Comparison of ENCODE assay signal across 8 cellular contexts in the genomic region with DNA sequence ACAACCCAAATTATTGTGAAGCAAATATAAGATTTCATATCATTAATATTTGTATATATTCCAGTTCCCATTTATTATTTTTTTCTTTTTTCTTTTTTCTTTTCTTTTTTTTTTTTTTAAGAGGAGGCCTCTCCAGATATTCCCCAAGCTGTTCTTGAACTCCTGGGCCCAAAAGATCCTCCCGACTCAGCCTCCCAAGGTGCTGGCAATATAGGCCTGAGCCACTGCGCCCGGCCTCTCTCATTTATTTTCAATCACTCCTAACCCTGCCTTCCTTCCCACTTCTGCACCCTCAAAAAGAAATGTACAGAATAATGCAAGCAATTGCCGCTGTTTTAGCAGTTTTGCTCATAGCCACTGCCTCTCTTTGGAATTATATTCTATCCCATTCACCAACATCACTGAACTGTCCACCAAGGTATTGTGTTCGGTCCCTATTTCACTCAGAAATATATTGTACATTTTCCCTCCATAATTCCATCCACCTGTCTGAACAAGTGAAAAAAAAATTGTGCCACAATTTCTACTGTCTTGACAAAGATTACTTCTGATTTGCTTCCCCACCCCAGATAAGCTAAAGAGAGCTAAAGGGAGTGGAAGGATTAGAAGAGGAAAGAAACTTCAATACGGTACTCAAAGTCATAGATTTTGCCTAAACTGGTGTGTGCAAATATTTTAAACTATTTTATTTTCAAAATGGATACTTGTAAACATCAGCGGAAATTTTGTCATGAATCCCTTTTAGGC. TPM values are rescaled to one million over a fixed set of nuclear protein-coding genes. Genes with fewer than 3 reads are reported as not detected.
DNase-seq lines count a peak whose midpoint lies in the region; ATAC-seq, FAIRE-seq and TF ChIP-seq lines count a peak whose summit lies in the region.

No MANE protein-coding gene starts in this region.

- H4K20me1 ChIP-seq in HepG2 (ENCODE audit: insufficient read depth, low read length), result 0 out of 2 replicates have a peak, but pooled peaks cover 3% of the 10 kb centered on the region

- no peak overlapping the region for H2AFZ ChIP-seq in HepG2 (ENCODE audit: low read length)

- peaks cover 60% of the 10 kb centered on the region for H3K4me1 Mint-ChIP-seq in activated CD4-positive, alpha-beta T cell treated with anti-CD3 and anti-CD28 coated beads, Interleukin-2, amount 10 ng/mL, durations not matched to agents 7 days and 5 days
- peaks cover 58% of the 10 kb centered on the region for H3K4me1 Mint-ChIP-seq in activated naive CD8-positive, alpha-beta T cell treated with anti-CD3 and anti-CD28 coated beads for 36 hours

- intact Hi-C loops in HepG2 (cut with micrococcal nuclease; ENCODE audit: unreplicated experiment), result no loop called here

- H3K79me2 ChIP-seq in HepG2 (ENCODE audit: insufficient read depth, low read length), result peaks cover 46% of the 10 kb centered on the region

- H3K4me3 ChIP-seq in HepG2 (replicated peaks in 1 of 3; ENCODE audit: insufficient read depth in 1 of 3, low read depth in 2 of 3, low read length in 3 of 3) (peak overlapping the region; percentile 68 to 97 (median 78); a peak in 5 of 6 replicates), thoracic aorta (peak overlapping the region; percentile 98)

- BruUV-seq in HepG2 (replicated peaks; lab: Mats Ljungman, UMichigan), result no TSS peak

- no peak for TF ChIP-seq RAD21 in HepG2 (CRISPR knock-in tag; IDR thresholded peaks at IDR 0.05)

- DNase-seq in activated CD4-positive, alpha-beta T cell treated with anti-CD3 and anti-CD28 coated beads, Interleukin-2, amount 10 ng/mL, durations not matched to agents 7 days and 5 days, result no peak
- DNase-seq in activated CD4-positive, alpha-beta T cell treated with anti-CD3 and anti-CD28 coated beads for 1 hour, result no peak
- no peak for DNase-seq in activated naive CD8-positive, alpha-beta T cell treated with anti-CD3 and anti-CD28 coated beads for 36 hours
- DNase-seq in HepG2 (ENCODE audit: low spot score) (no peak), thoracic aorta (ENCODE audit: low spot score) (no peak), G401 (ENCODE audit: low spot score) (no peak)

- POLR2A ChIA-PET in activated CD4-positive, alpha-beta T cell treated with anti-CD3 and anti-CD28 coated beads, Interleukin-2, amount 10 ng/mL, durations not matched to agents 7 days and 5 days (lab: Charles Lee), result interaction anchor here (0.7 to 0.9 kb wide), 2 partner anchors 32 to 152 kb away, joined by 9 read pairs; no protein-coding TSS in a partner anchor
- POLR2A ChIA-PET in HepG2 (lab: Yijun Ruan, JAX), result interaction anchor here (1.1 to 4.0 kb wide), 4 partner anchors 9 to 155 kb away, joined by 4 to 39 read pairs (median 12); partner anchors contain the start of gene GPR107

- no peaks in the 10 kb centered on the region for H3K9me3 ChIP-seq in HepG2 (ENCODE audit: low read length)
- H3K9me3 ChIP-seq in thoracic aorta, result no peaks in the 10 kb centered on the region

- H3K27me3 Mint-ChIP-seq in activated CD4-positive, alpha-beta T cell treated with anti-CD3 and anti-CD28 coated beads, Interleukin-2, amount 10 ng/mL, durations not matched to agents 7 days and 5 days, result no peaks in the 10 kb centered on the region
- no peaks in the 10 kb centered on the region for H3K27me3 Mint-ChIP-seq in activated naive CD8-positive, alpha-beta T cell treated with anti-CD3 and anti-CD28 coated beads for 36 hours

- peak overlapping the region; percentile 71 for H3K4me2 ChIP-seq in HepG2 (ENCODE audit: low read depth, low read length)

- H3K27me3 ChIP-seq in HepG2 (ENCODE audit: control insufficient read depth in 1 of 2, insufficient read depth in 2 of 2, low read length in 2 of 2) (no peaks in the 10 kb centered on the region), thoracic aorta (replicated peaks; ENCODE audit: insufficient read depth) (no peaks in the 10 kb centered on the region)

- in situ Hi-C loops in HepG2 (cut with HindIII; ENCODE audit: extremely low pct_ligation_motif_present, low pct_unique_long_range_greater_than_20kb) (loop anchor here (5.0 kb wide), 1 partner anchor 154 kb away; no protein-coding TSS in a partner anchor), G401 (cut with HindIII; ENCODE audit: low sequenced_read_pairs) (no loop called here)

- no peaks in the 10 kb centered on the region for H3K9me3 Mint-ChIP-seq in activated CD4-positive, alpha-beta T cell treated with anti-CD3 and anti-CD28 coated beads, Interleukin-2, amount 10 ng/mL, durations not matched to agents 7 days and 5 days
- H3K9me3 Mint-ChIP-seq in activated naive CD8-positive, alpha-beta T cell treated with anti-CD3 and anti-CD28 coated beads for 36 hours, result no peaks in the 10 kb centered on the region

- H3K4me1 ChIP-seq in HepG2 (ENCODE audit: insufficient read depth, low read length) (peaks cover 55% of the 10 kb centered on the region), thoracic aorta (ENCODE audit: control insufficient read depth in 1 of 2, low read depth in 2 of 2) (peaks cover 24 to 45% of the 10 kb centered on the region in 2 donors)

- CTCF ChIA-PET in activated CD4-positive, alpha-beta T cell treated with anti-CD3 and anti-CD28 coated beads, Interleukin-2, amount 10 ng/mL, durations not matched to agents 7 days and 5 days (lab: Charles Lee), result interaction anchor here (0.6 to 1.3 kb wide), 4 partner anchors 12 to 105 kb away, joined by 3 to 4 read pairs (median 3); partner anchors contain the start of gene GPR107
- CTCF ChIA-PET in HepG2 (lab: Yijun Ruan, JAX; ENCODE audit: low intra/inter-chr PET ratio, low total read pairs), result no interaction called here

- H3K4me3 Mint-ChIP-seq in activated CD4-positive, alpha-beta T cell treated with anti-CD3 and anti-CD28 coated beads, Interleukin-2, amount 10 ng/mL, durations not matched to agents 7 days and 5 days, result peak overlapping the region; percentile 98
- H3K4me3 Mint-ChIP-seq in activated naive CD8-positive, alpha-beta T cell treated with anti-CD3 and anti-CD28 coated beads for 36 hours, result peak overlapping the region; percentile 96

- H3K36me3 ChIP-seq in HepG2 (replicated peaks in 1 of 2; ENCODE audit: control insufficient read depth in 1 of 2, insufficient read depth in 2 of 2, low read length in 2 of 2) (no peaks in the 10 kb centered on the region), thoracic aorta (no peaks in the 10 kb centered on the region)

- TF ChIP-seq EP300 in HepG2 (IDR thresholded peaks at IDR 0.05; ENCODE audit: low read depth in 2 of 2, low read length in 2 of 2), result no peak
- TF ChIP-seq EP300 in HepG2 (CRISPR knock-in tag; IDR thresholded peaks at IDR 0.05; ENCODE audit: borderline replicate concordance), result no peak

- H3K36me3 Mint-ChIP-seq in activated CD4-positive, alpha-beta T cell treated with anti-CD3 and anti-CD28 coated beads, Interleukin-2, amount 10 ng/mL, durations not matched to agents 7 days and 5 days (ENCODE audit: low read depth), result peaks cover 37% of the 10 kb centered on the region
- peaks cover 30% of the 10 kb centered on the region for H3K36me3 Mint-ChIP-seq in activated naive CD8-positive, alpha-beta T cell treated with anti-CD3 and anti-CD28 coated beads for 36 hours

- H3K27ac ChIP-seq in HepG2 (ENCODE audit: extremely low read length, insufficient read depth, low read length), result no peak overlapping the region
- H3K27ac ChIP-seq in thoracic aorta, result peak overlapping the region; percentile 88 to 93

- no peak for FAIRE-seq in HepG2 (lab: Jason Lieb, UNC)

- peak overlapping the region; percentile 83; the same call in 1 of the 2 replicates for H3K9ac ChIP-seq in HepG2 (ENCODE audit: insufficient read depth, low read depth, low read length)

- TF ChIP-seq CTCF in HepG2 (CRISPR knock-in tag; IDR thresholded peaks at IDR 0.05) (no peak), thoracic aorta (IDR thresholded peaks at IDR 0.05) (no peak)

- 76% methylated on average over 7 of the region's 7 CpGs for WGBS in HepG2 (ENCODE audit: low lambda C conversion rate)

- H3K27ac Mint-ChIP-seq in activated CD4-positive, alpha-beta T cell treated with anti-CD3 and anti-CD28 coated beads, Interleukin-2, amount 10 ng/mL, durations not matched to agents 7 days and 5 days, result peak overlapping the region; percentile 98
- peak overlapping the region; percentile 97 for H3K27ac Mint-ChIP-seq in activated naive CD8-positive, alpha-beta T cell treated with anti-CD3 and anti-CD28 coated beads for 36 hours

- TF ChIP-seq POLR2A in HepG2 (IDR thresholded peaks at IDR 0.05; ENCODE audit: insufficient read depth in 1 of 2, low read depth in 2 of 2, low read length in 2 of 2), result no peak

- ATAC-seq in HepG2 (no peak), thoracic aorta (ENCODE audit: insufficient number of reproducible peaks, low FRiP score, low read depth) (no peak), HG03039 (IDR thresholded peaks at IDR 0.05; ENCODE audit: unreplicated experiment) (no peak), GM19397 (IDR thresholded peaks at IDR 0.05; ENCODE audit: unreplicated experiment) (no peak)

RNA-seq across cellular contexts. Expression of gene FNBP1, which starts 1.9 kb away (rescaled TPM):
- 100 to 1,000 TPM; 206 to 247 TPM for total RNA-seq in activated CD4-positive, alpha-beta T cell treated with anti-CD3 and anti-CD28 coated beads, Interleukin-2, amount 10 ng/mL, durations not matched to agents 7 days and 5 days
- 100 to 1,000 TPM; 198 TPM for total RNA-seq in activated naive CD8-positive, alpha-beta T cell treated with anti-CD3 and anti-CD28 coated beads for 36 hours
- 19.5 and 22.9 TPM in 2 replicates for total RNA-seq in HepG2 (2016; rRNA removed; fragmentation: Illumina TruSeq; extraction: Trizol)
- total RNA-seq in HepG2 (2016; cell fraction: cytosol; rRNA removed; fragmentation: Illumina TruSeq; extraction: Trizol; ENCODE audit: low read depth), result 3.8 and 5.7 TPM in 2 replicates
- total RNA-seq in HepG2 (2016; cell fraction: insoluble cytoplasmic fraction; rRNA removed; fragmentation: Illumina TruSeq; extraction: Trizol), result 17.1 and 17.3 TPM in 2 replicates
- 10.5 and 11.1 TPM in 2 replicates for total RNA-seq in HepG2 (2016; cell fraction: membrane; rRNA removed; fragmentation: Illumina TruSeq; extraction: Trizol)
- 13.3 and 16.8 TPM in 2 replicates for total RNA-seq in HepG2 (2016; cell fraction: nucleus; rRNA removed; fragmentation: Illumina TruSeq; extraction: Trizol)
- polyA plus RNA-seq in HepG2 (2011; rRNA removed), result 5.2 and 5.4 TPM in 2 replicates
- polyA plus RNA-seq in HepG2 (2011; cell fraction: cytosol; rRNA removed), result 2.8 and 3.6 TPM in 2 replicates
- 4.9 and 7.3 TPM in 2 replicates for polyA plus RNA-seq in HepG2 (2011; cell fraction: nucleus; rRNA removed)
- polyA plus RNA-seq in HepG2 (2012), result 8.6 and 13.9 TPM in 2 replicates
- polyA plus RNA-seq in HepG2 (2016; cell fraction: cytosol; fragmentation: Illumina TruSeq; extraction: Trizol; ENCODE audit: low read depth), result 1.9 and 2.3 TPM in 2 replicates
- polyA plus RNA-seq in HepG2 (2016; cell fraction: insoluble cytoplasmic fraction; fragmentation: Illumina TruSeq; extraction: Trizol; ENCODE audit: low read depth), result 13.0 and 16.7 TPM in 2 replicates
- 4.3 and 5.1 TPM in 2 replicates for polyA plus RNA-seq in HepG2 (2016; cell fraction: membrane; fragmentation: Illumina TruSeq; extraction: Trizol; ENCODE audit: low read depth)
- 18.7 and 22.4 TPM in 2 replicates for polyA plus RNA-seq in HepG2 (2016; cell fraction: nucleus; fragmentation: Illumina TruSeq; extraction: Trizol; ENCODE audit: insufficient read depth, low read depth)
- 4.4 and 10.2 TPM in 2 replicates for polyA minus RNA-seq in HepG2 (2011; rRNA and poly(A)+ RNA removed; ENCODE audit: low replicate concordance)
- 8.5 and 10.5 TPM in 2 replicates for polyA minus RNA-seq in HepG2 (2011; cell fraction: cytosol; rRNA and poly(A)+ RNA removed)
- 15.5 and 21.8 TPM in 2 replicates for polyA minus RNA-seq in HepG2 (2011; cell fraction: nucleus; rRNA and poly(A)+ RNA removed)
- total RNA-seq in thoracic aorta, result 10 to 100 TPM; 71.5 to 80.3 TPM
- total RNA-seq in G401 (2014; rRNA removed; shearing (Covaris generic)), result 7.5 and 16.6 TPM in 2 replicates

RNA-seq across cellular contexts. Expression of gene GPR107, which starts 12.6 kb away (rescaled TPM):
- 10 to 100 TPM; 21.7 to 22.1 TPM for total RNA-seq in activated CD4-positive, alpha-beta T cell treated with anti-CD3 and anti-CD28 coated beads, Interleukin-2, amount 10 ng/mL, durations not matched to agents 7 days and 5 days
- 10 to 100 TPM; 17.7 to 19.4 TPM for total RNA-seq in activated naive CD8-positive, alpha-beta T cell treated with anti-CD3 and anti-CD28 coated beads for 36 hours
- total RNA-seq in HepG2 (2016; rRNA removed; fragmentation: Illumina TruSeq; extraction: Trizol), result 18.7 and 22.5 TPM in 2 replicates
- 3.7 and 4.3 TPM in 2 replicates for total RNA-seq in HepG2 (2016; cell fraction: cytosol; rRNA removed; fragmentation: Illumina TruSeq; extraction: Trizol; ENCODE audit: low read depth)
- 13.9 and 21.4 TPM in 2 replicates for total RNA-seq in HepG2 (2016; cell fraction: insoluble cytoplasmic fraction; rRNA removed; fragmentation: Illumina TruSeq; extraction: Trizol)
- total RNA-seq in HepG2 (2016; cell fraction: membrane; rRNA removed; fragmentation: Illumina TruSeq; extraction: Trizol), result 7.6 and 8.3 TPM in 2 replicates
- 27.8 and 32.6 TPM in 2 replicates for total RNA-seq in HepG2 (2016; cell fraction: nucleus; rRNA removed; fragmentation: Illumina TruSeq; extraction: Trizol)
- polyA plus RNA-seq in HepG2 (2011; rRNA removed), result 24.2 and 24.4 TPM in 2 replicates
- 13.5 and 19.9 TPM in 2 replicates for polyA plus RNA-seq in HepG2 (2011; cell fraction: cytosol; rRNA removed)
- polyA plus RNA-seq in HepG2 (2011; cell fraction: nucleus; rRNA removed), result 19.8 and 22.3 TPM in 2 replicates
- polyA plus RNA-seq in HepG2 (2012), result 25.9 and 26.8 TPM in 2 replicates
- polyA plus RNA-seq in HepG2 (2016; cell fraction: cytosol; fragmentation: Illumina TruSeq; extraction: Trizol; ENCODE audit: low read depth), result 2.1 TPM in 2 replicates
- 11.1 and 11.5 TPM in 2 replicates for polyA plus RNA-seq in HepG2 (2016; cell fraction: insoluble cytoplasmic fraction; fragmentation: Illumina TruSeq; extraction: Trizol; ENCODE audit: low read depth)
- 3.9 and 4.5 TPM in 2 replicates for polyA plus RNA-seq in HepG2 (2016; cell fraction: membrane; fragmentation: Illumina TruSeq; extraction: Trizol; ENCODE audit: low read depth)
- polyA plus RNA-seq in HepG2 (2016; cell fraction: nucleus; fragmentation: Illumina TruSeq; extraction: Trizol; ENCODE audit: insufficient read depth, low read depth), result 35.6 and 37.5 TPM in 2 replicates
- polyA minus RNA-seq in HepG2 (2011; rRNA and poly(A)+ RNA removed; ENCODE audit: low replicate concordance), result 51.2 and 118 TPM in 2 replicates
- 19.5 and 24.0 TPM in 2 replicates for polyA minus RNA-seq in HepG2 (2011; cell fraction: cytosol; rRNA and poly(A)+ RNA removed)
- 24.8 and 26.1 TPM in 2 replicates for polyA minus RNA-seq in HepG2 (2011; cell fraction: nucleus; rRNA and poly(A)+ RNA removed)
- 10 to 100 TPM; 47.5 to 51.9 TPM for total RNA-seq in thoracic aorta
- 8.6 and 9.7 TPM in 2 replicates for total RNA-seq in G401 (2014; rRNA removed; shearing (Covaris generic))
